ENCODE assay signal across 2 cellular contexts in genomic region chr2:170498559-170498958, GRCh38.
TF ChIP-seq lines count a peak whose summit lies in the region.

No MANE protein-coding gene starts in this region.

TF ChIP-seq in K562, 482 proteins besides CTCF, POLR2A, EP300 and RAD21 (continued from another document):
- TF ChIP-seq CEBPZ (IDR thresholded peaks at IDR 0.05; ENCODE audit: borderline replicate concordance, low read depth, low read length): no peak

TF ChIP-seq in WTC11, 78 proteins besides CTCF, POLR2A, EP300 and RAD21 (continued from another document):
- TF ChIP-seq MAX (CRISPR knock-in tag; IDR thresholded peaks at IDR 0.05) (no peak), FOXJ3 (CRISPR knock-in tag; IDR thresholded peaks at IDR 0.05; ENCODE audit: borderline replicate concordance) (no peak), FOXK1 (CRISPR knock-in tag; IDR thresholded peaks at IDR 0.05) (no peak), ZNF219 (CRISPR knock-in tag; IDR thresholded peaks at IDR 0.05; ENCODE audit: borderline replicate concordance) (no peak), ATF6 (CRISPR knock-in tag; IDR thresholded peaks at IDR 0.05) (no peak), ZNF532 (CRISPR knock-in tag; IDR thresholded peaks at IDR 0.05; ENCODE audit: borderline replicate concordance) (no peak), OVOL2 (CRISPR knock-in tag; IDR thresholded peaks at IDR 0.05; ENCODE audit: borderline replicate concordance) (no peak), MYBL2 (CRISPR knock-in tag; IDR thresholded peaks at IDR 0.05) (no peak), PRRX2 (CRISPR knock-in tag; IDR thresholded peaks at IDR 0.05) (no peak)
